ENCODE assay signal across 8 cellular contexts in the genomic region with DNA sequence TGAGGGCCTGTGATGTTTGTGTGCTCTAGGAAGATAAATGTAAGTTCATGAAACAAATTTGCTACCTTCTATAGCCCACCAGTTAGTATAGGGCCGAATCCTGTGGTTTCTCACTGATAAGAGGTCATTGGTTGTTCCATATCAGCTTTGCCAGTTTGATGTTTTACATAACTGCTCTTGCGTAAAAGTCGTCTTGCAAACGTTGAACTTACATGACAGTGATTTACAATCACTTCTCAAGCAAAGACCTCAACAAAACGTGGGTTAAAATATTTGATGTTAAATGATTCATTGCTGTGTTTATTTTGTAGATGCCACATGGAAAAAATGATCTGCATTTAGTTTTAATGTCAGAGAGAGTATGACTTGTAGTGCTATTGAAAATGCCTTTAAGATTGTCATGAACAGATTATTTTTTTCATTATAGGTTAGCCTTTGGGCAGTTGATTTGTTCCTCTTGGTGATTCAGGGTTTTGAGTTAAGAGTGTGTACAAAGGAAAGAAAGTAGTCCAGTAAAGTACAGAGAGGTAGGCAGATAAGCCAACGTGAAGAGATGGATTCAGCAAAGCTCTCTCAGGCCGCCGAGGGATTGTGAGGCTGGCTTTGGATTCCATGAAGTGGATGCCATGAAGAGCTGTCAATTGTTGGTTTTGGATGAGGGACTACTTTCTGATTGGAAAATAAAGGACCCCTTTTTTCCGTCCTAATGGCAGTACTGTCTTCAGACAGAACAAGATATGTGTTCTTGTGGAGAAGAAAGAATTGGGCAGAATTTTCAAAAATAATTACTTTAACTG. TPM values are rescaled to one million over a fixed set of nuclear protein-coding genes. Genes with fewer than 3 reads are reported as not detected.
DNase-seq lines count a peak whose midpoint lies in the region; TF ChIP-seq lines count a peak whose summit lies in the region.

No MANE protein-coding gene starts in this region.

- DNase-seq in CD1c-positive myeloid dendritic cell (ENCODE audit: extremely low spot score) (peak; percentile 21), MCF 10A (ENCODE audit: unreplicated experiment) (peak; percentile 50), NCI-H1694 treated with DMSO at 0.1 percent for 48 hours (lab: John Stamatoyannopoulos, UW) (no peak), GM13977 (ENCODE audit: low spot score) (no peak), NCI-H128 (lab: John Stamatoyannopoulos, UW; ENCODE audit: unreplicated experiment) (no peak)
- DNase-seq in stimulated activated CD4-positive, alpha-beta T cell treated with anti-CD3 and anti-CD28 coated beads, Interleukin-4, amount 100 ng/mL, for 1 hour: no peak

- no peak overlapping the region for H3K27ac ChIP-seq in mesodermal cell (ENCODE audit: low read depth, low read length, severe bottlenecking)

- CTCF ChIA-PET in MCF 10A (lab: Yijun Ruan, JAX): interaction anchor here (0.7 kb wide), 1 partner anchor 55 kb away, joined by 3 read pairs; no protein-coding TSS in a partner anchor

- no peak overlapping the region for H2AFZ ChIP-seq in Loucy (ENCODE audit: low read length)

- intact Hi-C loops in MCF 10A (cut with micrococcal nuclease): no loop called here

- peaks cover 6% of the 10 kb centered on the region for H3K27me3 ChIP-seq in Loucy (ENCODE audit: insufficient read depth, low read length, poor library complexity, severe bottlenecking)

- H3K4me3 Mint-ChIP-seq in MCF 10A (ENCODE audit: unreplicated experiment): peak overlapping the region; percentile 88

- H3K27ac Mint-ChIP-seq in MCF 10A (ENCODE audit: low read depth, unreplicated experiment): peak overlapping the region; percentile 64

- peak overlapping the region; percentile 100 for H3K4me2 ChIP-seq in Loucy (ENCODE audit: low read depth, low read length, poor library complexity, severe bottlenecking)

- in situ Hi-C loops in GM13977 (cut with MboI; ENCODE audit: low pct_unique_long_range_greater_than_20kb, low sequenced_read_pairs, unreplicated experiment): no loop called here

- H3K27me3 Mint-ChIP-seq in MCF 10A (ENCODE audit: insufficient read depth, unreplicated experiment): no peaks in the 10 kb centered on the region

- no TSS peak for BruUV-seq in MCF 10A (replicated peaks; lab: Mats Ljungman, UMichigan)

- H3K79me2 ChIP-seq in Loucy (ENCODE audit: insufficient read depth, low read length): peaks cover 99% of the 10 kb centered on the region

- H3K4me1 Mint-ChIP-seq in MCF 10A (ENCODE audit: insufficient read depth, unreplicated experiment): peaks cover 39% of the 10 kb centered on the region

- 57 to 71% methylated on average over 4 to 6 of the region's 9 CpGs for WGBS in mesodermal cell (ENCODE audit: insufficient coverage in 2 of 2), 2 experiments

- H3K9me3 Mint-ChIP-seq in MCF 10A (ENCODE audit: unreplicated experiment): no peaks in the 10 kb centered on the region

- H3F3A ChIP-seq in Loucy (ENCODE audit: low read depth): no peaks in the 10 kb centered on the region

- TF ChIP-seq CTCF in Loucy (conservative IDR thresholded peaks at IDR 0.05; ENCODE audit: low read length): no peak
- no peak for TF ChIP-seq CTCF in MCF 10A (IDR thresholded peaks at IDR 0.05; ENCODE audit: unreplicated experiment)
- TF ChIP-seq CTCF in GM13977 (IDR thresholded peaks at IDR 0.05; ENCODE audit: extremely low read depth, insufficient read depth, missing control alignments): no peak

- peaks cover 42% of the 10 kb centered on the region for H3K36me3 ChIP-seq in Loucy (ENCODE audit: insufficient read depth, low read length)
- peaks cover 79% of the 10 kb centered on the region for H3K36me3 ChIP-seq in mesodermal cell (ENCODE audit: control insufficient read depth, insufficient read depth, low read length)

- H3K4me3 ChIP-seq in Loucy (ENCODE audit: low read length, poor library complexity, severe bottlenecking) (peak overlapping the region; percentile 94), mesodermal cell (ENCODE audit: extremely low read depth, insufficient read depth, low read length, poor library complexity, severe bottlenecking) (peak overlapping the region; percentile 95)

- no peaks in the 10 kb centered on the region for H3K9me2 ChIP-seq in Loucy (replicated peaks; ENCODE audit: low read depth, low read length)

- POLR2A ChIA-PET in MCF 10A (lab: Yijun Ruan, JAX): interaction anchor here (0.8 to 1.5 kb wide), 12 partner anchors 9 to 472 kb away, joined by 3 to 7 read pairs (median 4); a partner anchor contains a TSS

- H3K4me1 ChIP-seq in Loucy (ENCODE audit: insufficient read depth, low read length, poor library complexity, severe bottlenecking): peaks cover 77% of the 10 kb centered on the region
- peaks cover 23% of the 10 kb centered on the region for H3K4me1 ChIP-seq in mesodermal cell (ENCODE audit: control insufficient read depth, insufficient read depth, low read length, poor library complexity, severe bottlenecking)

- peak overlapping the region; percentile 99 for H3K9ac ChIP-seq in Loucy (ENCODE audit: low read depth, low read length, poor library complexity, severe bottlenecking)

- H3K36me3 Mint-ChIP-seq in MCF 10A (ENCODE audit: insufficient read depth, unreplicated experiment): peaks cover 71% of the 10 kb centered on the region

- H3K9me3 ChIP-seq in Loucy (ENCODE audit: insufficient read depth, low read depth, low read length) (no peaks in the 10 kb centered on the region), mesodermal cell (ENCODE audit: control insufficient read depth, low read length) (no peaks in the 10 kb centered on the region)

- H4K20me1 ChIP-seq in Loucy (ENCODE audit: insufficient read depth, low read length, poor library complexity, severe bottlenecking): peaks cover 78% of the 10 kb centered on the region

RNA-seq across cellular contexts. Expression of a gene that starts 2.6 kb away (rescaled TPM):
- total RNA-seq in MCF 10A (2022): 403 and 486 TPM in 2 replicates
- polyA plus RNA-seq in mesodermal cell (2013, experiment 1 of 2): 272 TPM
- polyA plus RNA-seq in mesodermal cell (2013, experiment 2 of 2): 258 TPM

RNA-seq across cellular contexts. Expression of a gene that starts 2.9 kb away (rescaled TPM):
- total RNA-seq in MCF 10A (2022): 32.5 and 48.0 TPM in 2 replicates
- polyA plus RNA-seq in mesodermal cell (2013, experiment 1 of 2): 27.5 TPM
- polyA plus RNA-seq in mesodermal cell (2013, experiment 2 of 2): 25.1 TPM

RNA-seq across cellular contexts. Expression of a gene that starts 35.8 kb away (rescaled TPM):
- 15.3 and 17.2 TPM in 2 replicates for total RNA-seq in MCF 10A (2022)
- polyA plus RNA-seq in mesodermal cell (2013, experiment 1 of 2): 22.2 TPM
- polyA plus RNA-seq in mesodermal cell (2013, experiment 2 of 2): 17.6 TPM

RNA-seq across cellular contexts. Expression of a gene that starts 44.8 kb away (rescaled TPM):
- total RNA-seq in MCF 10A (2022): 0.52 and 0.82 TPM in 2 replicates
- 10.8 TPM for polyA plus RNA-seq in mesodermal cell (2013, experiment 1 of 2)
- polyA plus RNA-seq in mesodermal cell (2013, experiment 2 of 2): 5.8 TPM

Comparison
In these comparisons a context has a peak if more than half of its experiments do, and no peak if none do; other contexts are left out.
1. DNase-seq: peak in CD1c-positive myeloid dendritic cell (single experiment) and MCF 10A (single experiment); none in NCI-H1694 treated with DMSO at 0.1 percent for 48 hours (single experiment), GM13977 (single experiment), stimulated activated CD4-positive, alpha-beta T cell treated with anti-CD3 and anti-CD28 coated beads, Interleukin-4, amount 100 ng/mL, for 1 hour (single experiment) and NCI-H128 (single experiment).